ENCODE assay signal across 11 cellular contexts in the genomic region with DNA sequence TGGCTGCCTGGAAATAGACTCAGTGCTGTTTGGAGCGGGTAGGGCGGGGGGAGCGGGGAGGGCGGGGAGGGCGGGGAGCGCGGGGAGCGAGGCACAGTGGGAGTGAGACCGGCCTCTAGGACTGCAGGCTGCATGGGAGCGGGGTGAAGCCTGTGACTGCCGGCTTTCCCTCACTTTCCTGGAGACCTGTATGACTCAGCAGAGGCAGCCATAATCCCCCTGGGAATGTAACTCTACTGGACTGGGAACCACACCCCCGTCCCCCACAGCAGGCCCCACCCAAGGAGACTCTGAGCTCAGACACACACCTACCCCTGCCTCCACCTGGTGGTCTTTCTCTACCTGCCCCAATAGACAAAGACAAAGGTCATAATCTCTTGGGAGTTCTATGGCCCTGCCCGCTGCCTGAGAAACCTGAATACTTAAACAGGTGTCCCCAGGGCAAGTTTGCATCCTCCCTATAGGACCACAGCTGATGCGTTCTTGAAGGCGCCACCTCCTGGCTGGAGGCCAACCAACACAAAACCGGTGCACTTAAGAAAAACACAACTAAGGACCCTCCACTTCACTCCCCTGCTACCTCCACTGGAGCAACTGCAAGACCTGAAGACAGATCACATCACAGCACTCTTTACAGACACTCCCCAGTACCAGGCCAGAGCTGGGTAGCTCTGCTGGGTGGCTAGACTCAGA. TPM values are rescaled to one million over a fixed set of nuclear protein-coding genes. Genes with fewer than 3 reads are reported as not detected.
DNase-seq lines count a peak whose midpoint lies in the region; ATAC-seq, FAIRE-seq and TF ChIP-seq lines count a peak whose summit lies in the region.
"Had no signal": no experiment of that assay in that cellular context is flagged by ENCODE, and none has a peak within 500 bp of the region (broad histone marks: within the 10 kb centered on the region; RNA-seq: fewer than 3 reads in every experiment).

No MANE protein-coding gene starts in this region.

- H3K4me1 Mint-ChIP-seq in Calu3 (ENCODE audit: low read depth, unreplicated experiment): peaks cover 18% of the 10 kb centered on the region

- ATAC-seq in GM18870 (IDR thresholded peaks at IDR 0.05; ENCODE audit: unreplicated experiment) (no peak), GM18858 (IDR thresholded peaks at IDR 0.05; ENCODE audit: unreplicated experiment) (no peak)

- peak overlapping the region; percentile 60 for H3K27ac Mint-ChIP-seq in Calu3 (ENCODE audit: unreplicated experiment)
- H3K27ac Mint-ChIP-seq: CD4-positive, CD25-positive, alpha-beta regulatory T cell had no signal

- peaks cover 11% of the 10 kb centered on the region for H3K36me3 Mint-ChIP-seq in Calu3 (ENCODE audit: insufficient read depth, unreplicated experiment)

- H3K27me3 ChIP-seq in SJCRH30: no peaks in the 10 kb centered on the region

- no peaks in the 10 kb centered on the region for H3K9me3 ChIP-seq in SJCRH30 (replicated peaks)

- peak; percentile 78 for DNase-seq in Calu3
- no peak for DNase-seq in HTR-8/SVneo (ENCODE audit: insufficient read length, low spot score)
- DNase-seq in SJCRH30: peak; percentile 77 to 79
- DNase-seq in iPS-NIHi7 (ENCODE audit: extremely low spot score): peak; percentile 28
- DNase-seq in NCI-H146 (lab: John Stamatoyannopoulos, UW): no peak
- DNase-seq in NCI-H446 treated with DMSO at 0.1 percent for 48 hours (lab: John Stamatoyannopoulos, UW): no peak
- DNase-seq: activated CD4-positive, alpha-beta T cell treated with anti-CD3 and anti-CD28 coated beads, Interleukin-2, amount 50 U/mL, for 1 hour; KBM-7 had no signal

- no peaks in the 10 kb centered on the region for H3K9me3 Mint-ChIP-seq in Calu3 (ENCODE audit: low read depth, unreplicated experiment)

- H3K27ac ChIP-seq in SJCRH30: no peak overlapping the region

- intact Hi-C loops in Calu3 (cut with micrococcal nuclease; ENCODE audit: unreplicated experiment): no loop called here

- H3K4me3 Mint-ChIP-seq in Calu3 (ENCODE audit: low read depth, unreplicated experiment): peak overlapping the region; percentile 58
- H3K4me3 Mint-ChIP-seq: CD4-positive, CD25-positive, alpha-beta regulatory T cell had no signal

- CTCF ChIA-PET in Calu3 (lab: Charles Lee): interaction anchor here (0.6 to 1.1 kb wide), 2 partner anchors 173 to 246 kb away, joined by 3 read pairs; no protein-coding TSS in a partner anchor

- TF ChIP-seq CTCF in Calu3 (IDR thresholded peaks at IDR 0.05; ENCODE audit: unreplicated experiment): no peak

- no peaks in the 10 kb centered on the region for H3K27me3 Mint-ChIP-seq in Calu3 (ENCODE audit: unreplicated experiment)
- H3K27me3 Mint-ChIP-seq: CD4-positive, CD25-positive, alpha-beta regulatory T cell had no signal

- peak; percentile 63 for FAIRE-seq in HTR-8/SVneo (lab: Jason Lieb, UNC)

- H3K4me3 ChIP-seq in SJCRH30: no peak overlapping the region

- BruUV-seq in Calu3 (replicated peaks; lab: Mats Ljungman, UMichigan): no TSS peak

- H3K4me1 ChIP-seq in SJCRH30: no peaks in the 10 kb centered on the region; the same call in 1 of the 2 replicates

- peaks cover 6% of the 10 kb centered on the region; the same call in 1 of the 2 replicates for H3K36me3 ChIP-seq in SJCRH30

RNA-seq across cellular contexts. Expression of a gene that starts 18.0 kb away (rescaled TPM):
- total RNA-seq in Calu3 (2022): 52.0 and 52.5 TPM in 2 replicates
- 45.2 and 45.8 TPM in 2 replicates for total RNA-seq in SJCRH30 (2014; rRNA removed; shearing (Covaris generic))

Comparison
In these comparisons a context has a peak if more than half of its experiments do, and no peak if none do; other contexts are left out.
1. DNase-seq: peak in Calu3 (single experiment), SJCRH30 (2 of 2) and iPS-NIHi7 (single experiment); none in HTR-8/SVneo (single experiment), NCI-H146 (single experiment) and NCI-H446 treated with DMSO at 0.1 percent for 48 hours (single experiment).